Comparison of ENCODE assay signal across 12 cellular contexts in genomic region chr2:238865015-238865719, GRCh38. TPM values are rescaled to one million over a fixed set of nuclear protein-coding genes. Genes with fewer than 3 reads are reported as not detected.
DNase-seq lines count a peak whose midpoint lies in the region; ATAC-seq and TF ChIP-seq lines count a peak whose summit lies in the region.
"Had no signal": no experiment of that assay in that cellular context is flagged by ENCODE, and none has a peak within 500 bp of the region (broad histone marks: within the 10 kb centered on the region; RNA-seq: fewer than 3 reads in every experiment).

No MANE protein-coding gene starts in this region.

- no peak for TF ChIP-seq POLR2A in Peyer's patch (IDR thresholded peaks at IDR 0.05)

- H2AFZ ChIP-seq in GM23248 (no peak overlapping the region), hepatocyte (no peak overlapping the region), smooth muscle cell (ENCODE audit: low read depth) (peak overlapping the region; percentile 28)

- H3K27ac ChIP-seq in GM23248 (peak overlapping the region; percentile 96), Peyer's patch (peak overlapping the region in 3 of 4 donors; percentile 60 to 83 (median 80)), hepatocyte (peak overlapping the region; percentile 87), smooth muscle cell (ENCODE audit: low read depth) (peak overlapping the region; percentile 81)

- H3K4me2 ChIP-seq in GM23248 (ENCODE audit: unreplicated experiment) (peak overlapping the region; percentile 91), hepatocyte (peak overlapping the region; percentile 70), smooth muscle cell (peak overlapping the region; percentile 64)

- in situ Hi-C loops in GM23248 (cut with MboI), result no loop called here

- WGBS in GM23248 (ENCODE audit: low coverage in 1 of 2, low lambda C conversion rate in 2 of 2, missing lambda C conversion rate in 2 of 2), 2 experiments, result 20 to 22% methylated on average over 17 of the region's 17 CpGs
- WGBS in hepatocyte (ENCODE audit: low lambda C conversion rate, missing lambda C conversion rate), result 78% methylated on average over 17 of the region's 17 CpGs
- WGBS in smooth muscle cell (ENCODE audit: low lambda C conversion rate), result 90% methylated on average over 17 of the region's 17 CpGs

- H3K4me3 ChIP-seq in GM23248 (peak overlapping the region; percentile 98), Peyer's patch (no peak overlapping the region), hepatocyte (no peak overlapping the region), smooth muscle cell (no peak overlapping the region)

- H3K9me3 ChIP-seq in GM23248 (ENCODE audit: low read depth) (no peaks in the 10 kb centered on the region), Peyer's patch (no peaks in the 10 kb centered on the region), hepatocyte (ENCODE audit: low read depth) (no peaks in the 10 kb centered on the region), smooth muscle cell (replicated peaks; ENCODE audit: low read depth) (no peaks in the 10 kb centered on the region)

- H3K9ac ChIP-seq in GM23248 (peak overlapping the region; percentile 97), smooth muscle cell (ENCODE audit: low read depth) (no peak overlapping the region)

- ATAC-seq in left colon, result no peak

- intact Hi-C loops in left colon (cut with DNase I, micrococcal nuclease), result no loop called here

- peaks cover 85% of the 10 kb centered on the region for H3F3A ChIP-seq in GM23248 (ENCODE audit: insufficient read depth)
- H3F3A ChIP-seq in smooth muscle cell (ENCODE audit: low read depth), result no peaks in the 10 kb centered on the region

- H3K4me1 ChIP-seq in GM23248 (ENCODE audit: insufficient read depth), result peaks cover 90% of the 10 kb centered on the region
- H3K4me1 ChIP-seq in Peyer's patch, result peaks cover 0 to 24% (median 5%) of the 10 kb centered on the region in 4 donors
- H3K4me1 ChIP-seq in hepatocyte (ENCODE audit: insufficient read depth), result peaks cover 49% of the 10 kb centered on the region
- peaks cover 22% of the 10 kb centered on the region for H3K4me1 ChIP-seq in smooth muscle cell (ENCODE audit: low read depth)

- H3K79me2 ChIP-seq in GM23248 (ENCODE audit: insufficient read depth), result peaks cover 88% of the 10 kb centered on the region
- H3K79me2 ChIP-seq in hepatocyte, result peaks cover 27% of the 10 kb centered on the region
- no peaks in the 10 kb centered on the region for H3K79me2 ChIP-seq in smooth muscle cell (ENCODE audit: low read depth)

- TF ChIP-seq CTCF in Peyer's patch (IDR thresholded peaks at IDR 0.05), result no peak
- no peak for TF ChIP-seq CTCF in hepatocyte (IDR thresholded peaks at IDR 0.05; ENCODE audit: poor library complexity)
- no peak for TF ChIP-seq CTCF in smooth muscle cell (IDR thresholded peaks at IDR 0.05; ENCODE audit: borderline replicate concordance, insufficient read depth, poor library complexity, severe bottlenecking)

- no peaks in the 10 kb centered on the region for H3K9me2 ChIP-seq in GM23248 (ENCODE audit: insufficient read depth)
- no peaks in the 10 kb centered on the region for H3K9me2 ChIP-seq in hepatocyte (replicated peaks; ENCODE audit: insufficient read depth)

- H3K36me3 ChIP-seq in GM23248 (ENCODE audit: low read depth) (no peaks in the 10 kb centered on the region; the same call in 1 of the 2 replicates), Peyer's patch (no peaks in the 10 kb centered on the region), hepatocyte (replicated peaks; ENCODE audit: insufficient read depth, low read depth) (no peaks in the 10 kb centered on the region), smooth muscle cell (ENCODE audit: low read depth) (no peaks in the 10 kb centered on the region)

- DNase-seq in GM23248, result peak; percentile 56
- no peak for DNase-seq in Peyer's patch
- DNase-seq in hepatocyte (ENCODE audit: low spot score), result no peak
- DNase-seq in smooth muscle cell (lab: John Stamatoyannopoulos, UW; ENCODE audit: unreplicated experiment), result no peak
- no peak for DNase-seq in globus pallidus (ENCODE audit: low spot score)
- no peak for DNase-seq in inferior parietal cortex (ENCODE audit: extremely low spot score)
- DNase-seq in left colon, result no peak
- no peak for DNase-seq in retina
- DNase-seq: activated CD4-positive, alpha-beta T cell treated with anti-CD3 and anti-CD28 coated beads, Interleukin-2, amount 50 U/mL, for 1 hour; activated gamma-delta T cell; cerebellar nuclear complex; immature natural killer cell had no signal

- no peaks in the 10 kb centered on the region for H4K20me1 ChIP-seq in GM23248 (ENCODE audit: insufficient read depth)
- no peaks in the 10 kb centered on the region for H4K20me1 ChIP-seq in hepatocyte (ENCODE audit: insufficient read depth, poor library complexity, severe bottlenecking)
- no peaks in the 10 kb centered on the region for H4K20me1 ChIP-seq in smooth muscle cell (ENCODE audit: low read depth)

- H3K27me3 ChIP-seq in GM23248 (replicated peaks; ENCODE audit: insufficient read depth), result no peaks in the 10 kb centered on the region
- no peaks in the 10 kb centered on the region for H3K27me3 ChIP-seq in Peyer's patch
- no peaks in the 10 kb centered on the region for H3K27me3 ChIP-seq in hepatocyte
- H3K27me3 ChIP-seq in smooth muscle cell (ENCODE audit: low read depth), result no peaks in the 10 kb centered on the region

RNA-seq across cellular contexts. Expression of gene TWIST2, which starts 17.3 kb away (rescaled TPM):
- 467 and 544 TPM in 2 replicates for total RNA-seq in GM23248 (2014; rRNA removed; shearing (Covaris generic))
- 248 and 253 TPM in 2 replicates for polyA plus RNA-seq in GM23248 (2016; fragmentation: Nextera tagmentation; extraction: Ambion mirVana)
- total RNA-seq in Peyer's patch, result 10 to 100 TPM in 3 of 4 donors, 1 to 10 TPM in 1; 1.4 to 41.3 (median 15.7) TPM
- total RNA-seq in hepatocyte, result 19.7 and 21.1 TPM in 2 replicates
- polyA plus RNA-seq in hepatocyte, result 11.3 and 13.5 TPM in 2 replicates
- 0.18 and 2.4 TPM in 2 replicates for total RNA-seq in smooth muscle cell
- 1.0 and 1.7 TPM in 2 replicates for polyA plus RNA-seq in smooth muscle cell
- 1 to 10 TPM; 1.7 to 4.2 TPM for total RNA-seq in left colon

Comparison
In these comparisons a context has a peak if more than half of its experiments do, and no peak if none do; other contexts are left out.
1. RNA of gene TWIST2, which starts 17.3 kb away (total RNA-seq): 467 to 544 TPM in GM23248; 1.4 to 41.3 TPM in Peyer's patch, 19.7 to 21.1 TPM in hepatocyte, 1.7 to 4.2 TPM in left colon and 0.18 to 2.4 TPM in smooth muscle cell; every median in the first group is over 10 times any median in the second.
2. Peak in every context shown above with its lines, with median percentiles within 50 percentile points of each other: H3K27ac ChIP-seq and H3K4me2 ChIP-seq.